12 cellular contexts compared by ENCODE assay signal in the genomic region with DNA sequence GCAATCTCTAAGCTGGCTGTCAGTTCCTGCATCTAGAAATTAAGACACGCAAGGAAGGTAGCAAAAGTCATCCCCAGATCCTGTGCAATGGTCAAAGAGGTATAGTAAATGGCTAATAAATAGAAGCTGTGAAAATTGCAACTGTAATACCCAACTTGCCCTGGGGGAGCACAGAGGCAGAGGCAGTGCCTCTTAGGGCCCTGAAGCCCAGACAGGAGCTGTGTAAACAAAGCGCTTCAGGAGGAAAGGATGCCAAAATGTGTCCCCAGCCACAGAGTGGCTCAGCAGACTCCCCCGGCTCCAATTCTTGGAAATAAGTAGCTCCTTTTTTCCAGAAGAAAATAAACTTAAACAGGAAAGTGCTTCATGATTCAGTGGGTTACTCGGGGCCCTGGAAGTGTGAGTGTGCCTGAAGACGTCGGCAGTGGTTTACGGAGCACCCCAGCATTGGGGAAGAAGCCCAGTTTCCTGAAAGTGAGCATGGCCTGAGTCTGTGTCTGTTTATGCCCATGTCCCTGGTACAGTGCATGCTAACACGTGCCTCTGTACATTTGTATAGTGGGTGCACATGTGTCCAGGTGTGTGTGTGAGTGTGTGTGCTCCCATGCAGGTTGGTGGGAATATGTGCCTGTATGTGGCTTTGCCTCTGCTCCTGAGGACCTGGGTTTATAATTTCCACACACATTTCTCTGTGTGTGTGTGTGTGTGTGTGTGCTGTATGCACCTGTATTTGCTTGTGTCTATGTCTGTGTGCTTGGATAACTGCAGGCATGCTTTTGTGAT.
DNase-seq lines count a peak whose midpoint lies in the region; ATAC-seq and TF ChIP-seq lines count a peak whose summit lies in the region.
"Had no signal": no experiment of that assay in that cellular context is flagged by ENCODE, and none has a peak within 500 bp of the region (broad histone marks: within the 10 kb centered on the region; RNA-seq: fewer than 3 reads in every experiment).

No MANE protein-coding gene starts in this region.

- DNase-seq in AG04449 (ENCODE audit: low read depth, low spot score) (no peak), HCT116 (ENCODE audit: low read depth, low spot score) (no peak), astrocyte of the spinal cord (ENCODE audit: low read depth, low spot score) (peak; percentile 19), left kidney (ENCODE audit: low read depth, low spot score) (peak; percentile 36), GDM1 (lab: John Stamatoyannopoulos, UW) (no peak)
- DNase-seq: activated CD8-positive, alpha-beta memory T cell treated with anti-CD3 and anti-CD28 coated beads, Interleukin-2, amount 50 U/mL, for 4 hours; anterior cingulate cortex; CD4-positive, alpha-beta T cell; T-helper 2 cell had no signal

- TF ChIP-seq CTCF in AG04449 (IDR thresholded peaks at IDR 0.05; ENCODE audit: insufficient read depth, low read length, missing control alignments), result peak; percentile 10
- peak in 2 of 3 experiments; percentile 18; a peak in 1 of 6 replicates for TF ChIP-seq CTCF in HCT116 (IDR thresholded peaks at IDR 0.05 in 2 of 3, conservative IDR thresholded peaks at IDR 0.05 in 1 of 3; ENCODE audit: borderline replicate concordance in 1 of 3, insufficient read depth in 1 of 3, low read depth in 2 of 3, low read length in 2 of 3)
- TF ChIP-seq CTCF in astrocyte of the spinal cord (IDR thresholded peaks at IDR 0.05; ENCODE audit: low read depth, low read length), result peak; percentile 22

- BruUV-seq in HCT116 (replicated peaks; lab: Mats Ljungman, UMichigan), result no TSS peak

- H3K27me3 ChIP-seq in HCT116 (ENCODE audit: insufficient read depth, low read length), result 0 out of 2 replicates have a peak, but pooled peaks cover 6% of the 10 kb centered on the region

- H3K36me3 ChIP-seq in HCT116 (ENCODE audit: control insufficient read depth in 1 of 2, insufficient read depth in 2 of 2, low read length in 2 of 2), result no peaks in the 10 kb centered on the region

- H2AFZ ChIP-seq in HCT116 (ENCODE audit: low read depth, low read length, poor library complexity, severe bottlenecking), result no peak overlapping the region

- H3K9me3 ChIP-seq in HCT116 (ENCODE audit: control insufficient read depth in 1 of 2, insufficient read depth in 1 of 2, low read depth in 1 of 2, low read length in 2 of 2), result no peaks in the 10 kb centered on the region

- ATAC-seq in HCT116 (peak; percentile 82), HG03521 (IDR thresholded peaks at IDR 0.05; ENCODE audit: unreplicated experiment) (no peak), HG03135 (IDR thresholded peaks at IDR 0.05; ENCODE audit: unreplicated experiment) (no peak), GM18505 (IDR thresholded peaks at IDR 0.05; ENCODE audit: unreplicated experiment) (no peak)

- intact Hi-C loops in HCT116 (cut with micrococcal nuclease), result no loop called here

- no peak for TF ChIP-seq RAD21 in HCT116 (IDR thresholded peaks at IDR 0.05; ENCODE audit: low read depth)

- RAD21 ChIA-PET in HCT116 (lab: Charles Lee; ENCODE audit: low non-redundant PET in 1 of 2, low total read pairs in 2 of 2, uncharacterized antibody in 2 of 2, unreplicated experiment in 2 of 2), result no interaction called here

- H3K4me1 ChIP-seq in HCT116 (ENCODE audit: control insufficient read depth in 1 of 2, insufficient read depth in 2 of 2, low read length in 2 of 2), result no peaks in the 10 kb centered on the region

- in situ Hi-C loops in astrocyte of the spinal cord (cut with HindIII; ENCODE audit: low sequenced_read_pairs), result no loop called here

- CTCF ChIA-PET in AG04449 (lab: Yijun Ruan, JAX), result interaction anchor here (0.6 to 1.2 kb wide), 4 partner anchors 9 to 122 kb away, joined by 3 read pairs; no protein-coding TSS in a partner anchor
- CTCF ChIA-PET in HCT116 (lab: Charles Lee), result no interaction called here

- H3K4me2 ChIP-seq in HCT116 (ENCODE audit: low read length), result no peak overlapping the region

- H3K9me2 ChIP-seq in HCT116 (ENCODE audit: insufficient read depth), result no peaks in the 10 kb centered on the region

- H4K20me1 ChIP-seq in HCT116 (ENCODE audit: insufficient read depth), result no peaks in the 10 kb centered on the region

- H3K4me3 ChIP-seq in AG04449 (ENCODE audit: low read depth, low read length) (no peak overlapping the region), HCT116 (replicated peaks in 1 of 2; ENCODE audit: low read depth in 1 of 2, low read length in 2 of 2) (no peak overlapping the region), astrocyte of the spinal cord (ENCODE audit: low read depth, low read length) (no peak overlapping the region)

- no peak overlapping the region for H3K27ac ChIP-seq in HCT116 (ENCODE audit: low read depth, low read length)

- TF ChIP-seq POLR2A in HCT116 (IDR thresholded peaks at IDR 0.05; ENCODE audit: borderline replicate concordance, extremely low read depth, insufficient read depth, insufficient read length) (no peak), GM18505 (IDR thresholded peaks at IDR 0.05; ENCODE audit: borderline replicate concordance, extremely low read depth, insufficient read depth, insufficient read length) (no peak)

- POLR2A ChIA-PET in AG04449 (lab: Yijun Ruan, JAX) (interaction anchor here (1.1 kb wide), 1 partner anchor 247 kb away, joined by 3 read pairs; a partner anchor contains a TSS), HCT116 (lab: Charles Lee) (no interaction called here)

- no peaks in the 10 kb centered on the region for H3K79me2 ChIP-seq in HCT116 (ENCODE audit: insufficient read depth, low read length)

- H3K9ac ChIP-seq in HCT116 (ENCODE audit: low read length), result no peak overlapping the region

TF ChIP-seq in HCT116, 20 proteins besides CTCF, POLR2A, EP300 and RAD21 (continues in another document):
- TF ChIP-seq, protein P1, sequence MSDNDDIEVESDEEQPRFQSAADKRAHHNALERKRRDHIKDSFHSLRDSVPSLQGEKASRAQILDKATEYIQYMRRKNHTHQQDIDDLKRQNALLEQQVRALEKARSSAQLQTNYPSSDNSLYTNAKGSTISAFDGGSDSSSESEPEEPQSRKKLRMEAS (IDR thresholded peaks at IDR 0.05), result no peak
- TF ChIP-seq POLR2AphosphoS5 (IDR thresholded peaks at IDR 0.05; ENCODE audit: low read depth, low read length), result no peak
- no peak for TF ChIP-seq TCF7L2 (IDR thresholded peaks at IDR 0.05; ENCODE audit: borderline replicate concordance, extremely low read depth, insufficient read depth, insufficient read length)
- TF ChIP-seq, protein P2, sequence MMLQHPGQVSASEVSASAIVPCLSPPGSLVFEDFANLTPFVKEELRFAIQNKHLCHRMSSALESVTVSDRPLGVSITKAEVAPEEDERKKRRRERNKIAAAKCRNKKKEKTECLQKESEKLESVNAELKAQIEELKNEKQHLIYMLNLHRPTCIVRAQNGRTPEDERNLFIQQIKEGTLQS (IDR thresholded peaks at IDR 0.05), result no peak
- no peak for TF ChIP-seq EZH2phosphoT487 (IDR thresholded peaks at IDR 0.05; ENCODE audit: borderline replicate concordance)
- TF ChIP-seq ZFX (IDR thresholded peaks at IDR 0.05), result no peak
- TF ChIP-seq CEBPB (IDR thresholded peaks at IDR 0.05; ENCODE audit: low read depth), result no peak
- no peak for TF ChIP-seq SP1 (IDR thresholded peaks at IDR 0.05; ENCODE audit: low read depth)
- TF ChIP-seq ZNF274 (IDR thresholded peaks at IDR 0.05; ENCODE audit: low read depth, low read length), result no peak
- TF ChIP-seq, protein P3, sequence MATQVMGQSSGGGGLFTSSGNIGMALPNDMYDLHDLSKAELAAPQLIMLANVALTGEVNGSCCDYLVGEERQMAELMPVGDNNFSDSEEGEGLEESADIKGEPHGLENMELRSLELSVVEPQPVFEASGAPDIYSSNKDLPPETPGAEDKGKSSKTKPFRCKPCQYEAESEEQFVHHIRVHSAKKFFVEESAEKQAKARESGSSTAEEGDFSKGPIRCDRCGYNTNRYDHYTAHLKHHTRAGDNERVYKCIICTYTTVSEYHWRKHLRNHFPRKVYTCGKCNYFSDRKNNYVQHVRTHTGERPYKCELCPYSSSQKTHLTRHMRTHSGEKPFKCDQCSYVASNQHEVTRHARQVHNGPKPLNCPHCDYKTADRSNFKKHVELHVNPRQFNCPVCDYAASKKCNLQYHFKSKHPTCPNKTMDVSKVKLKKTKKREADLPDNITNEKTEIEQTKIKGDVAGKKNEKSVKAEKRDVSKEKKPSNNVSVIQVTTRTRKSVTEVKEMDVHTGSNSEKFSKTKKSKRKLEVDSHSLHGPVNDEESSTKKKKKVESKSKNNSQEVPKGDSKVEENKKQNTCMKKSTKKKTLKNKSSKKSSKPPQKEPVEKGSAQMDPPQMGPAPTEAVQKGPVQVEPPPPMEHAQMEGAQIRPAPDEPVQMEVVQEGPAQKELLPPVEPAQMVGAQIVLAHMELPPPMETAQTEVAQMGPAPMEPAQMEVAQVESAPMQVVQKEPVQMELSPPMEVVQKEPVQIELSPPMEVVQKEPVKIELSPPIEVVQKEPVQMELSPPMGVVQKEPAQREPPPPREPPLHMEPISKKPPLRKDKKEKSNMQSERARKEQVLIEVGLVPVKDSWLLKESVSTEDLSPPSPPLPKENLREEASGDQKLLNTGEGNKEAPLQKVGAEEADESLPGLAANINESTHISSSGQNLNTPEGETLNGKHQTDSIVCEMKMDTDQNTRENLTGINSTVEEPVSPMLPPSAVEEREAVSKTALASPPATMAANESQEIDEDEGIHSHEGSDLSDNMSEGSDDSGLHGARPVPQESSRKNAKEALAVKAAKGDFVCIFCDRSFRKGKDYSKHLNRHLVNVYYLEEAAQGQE (IDR thresholded peaks at IDR 0.05; ENCODE audit: low read depth), result no peak
- no peak for TF ChIP-seq EGR1 (IDR thresholded peaks at IDR 0.05; ENCODE audit: low read depth)
- TF ChIP-seq, protein P4, sequence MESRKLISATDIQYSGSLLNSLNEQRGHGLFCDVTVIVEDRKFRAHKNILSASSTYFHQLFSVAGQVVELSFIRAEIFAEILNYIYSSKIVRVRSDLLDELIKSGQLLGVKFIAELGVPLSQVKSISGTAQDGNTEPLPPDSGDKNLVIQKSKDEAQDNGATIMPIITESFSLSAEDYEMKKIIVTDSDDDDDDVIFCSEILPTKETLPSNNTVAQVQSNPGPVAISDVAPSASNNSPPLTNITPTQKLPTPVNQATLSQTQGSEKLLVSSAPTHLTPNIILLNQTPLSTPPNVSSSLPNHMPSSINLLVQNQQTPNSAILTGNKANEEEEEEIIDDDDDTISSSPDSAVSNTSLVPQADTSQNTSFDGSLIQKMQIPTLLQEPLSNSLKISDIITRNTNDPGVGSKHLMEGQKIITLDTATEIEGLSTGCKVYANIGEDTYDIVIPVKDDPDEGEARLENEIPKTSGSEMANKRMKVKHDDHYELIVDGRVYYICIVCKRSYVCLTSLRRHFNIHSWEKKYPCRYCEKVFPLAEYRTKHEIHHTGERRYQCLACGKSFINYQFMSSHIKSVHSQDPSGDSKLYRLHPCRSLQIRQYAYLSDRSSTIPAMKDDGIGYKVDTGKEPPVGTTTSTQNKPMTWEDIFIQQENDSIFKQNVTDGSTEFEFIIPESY (IDR thresholded peaks at IDR 0.05; ENCODE audit: extremely low read depth, insufficient replicate concordance, low read length), result no peak
- no peak for TF ChIP-seq YY1 (IDR thresholded peaks at IDR 0.05; ENCODE audit: extremely low read depth, insufficient replicate concordance, low read depth, low read length)
- TF ChIP-seq EZH2 (IDR thresholded peaks at IDR 0.05), result no peak
- TF ChIP-seq ELF1 (IDR thresholded peaks at IDR 0.05; ENCODE audit: borderline replicate concordance, low read depth), result no peak

Comparison
In these comparisons a context has a peak if more than half of its experiments do, and no peak if none do; other contexts are left out.
1. DNase-seq: peak in astrocyte of the spinal cord (single experiment) and left kidney (single experiment); none in AG04449 (single experiment), HCT116 (single experiment) and GDM1 (single experiment).
2. Peak in every context shown above with its lines, with median percentiles within 50 percentile points of each other: CTCF ChIP-seq.